ENCODE assay signal across 8 cellular contexts in genomic region chr20:51700809-51701285, GRCh38.
A peak's percentile ranks its signal among the peaks of the same experiment; 100 is the strongest.
DNase-seq lines count a peak whose midpoint lies in the region; ATAC-seq and TF ChIP-seq lines count a peak whose summit lies in the region.

No MANE protein-coding gene starts in this region.

- H3K4me2 ChIP-seq in DOHH2 (ENCODE audit: low read length): no peak overlapping the region

- H3K9me3 ChIP-seq in DOHH2 (ENCODE audit: control insufficient read depth, insufficient read depth, low read length) (no peaks in the 10 kb centered on the region), thoracic aorta (no peaks in the 10 kb centered on the region)

- ATAC-seq in thoracic aorta (ENCODE audit: insufficient number of reproducible peaks, low FRiP score, low read depth) (no peak), HG03521 (IDR thresholded peaks at IDR 0.05; ENCODE audit: unreplicated experiment) (no peak), GM19467 (IDR thresholded peaks at IDR 0.05; ENCODE audit: unreplicated experiment) (no peak)

- DNase-seq in HPDE6-E6E7 (ENCODE audit: extremely low spot score) (peak; percentile 58), SW480 (ENCODE audit: low spot score) (peak; percentile 65), hepatic stellate cell (ENCODE audit: low spot score) (peak; percentile 49), thoracic aorta (ENCODE audit: low spot score) (no peak)
- no peak for DNase-seq in stimulated activated CD8-positive, alpha-beta memory T cell treated with anti-CD3 and anti-CD28 coated beads, Interleukin-4, amount 100 ng/mL, for 48 hours

- H3K9me2 ChIP-seq in DOHH2 (replicated peaks; ENCODE audit: control insufficient read depth, low read length): no peaks in the 10 kb centered on the region

- H3K4me1 ChIP-seq in DOHH2 (ENCODE audit: control insufficient read depth, low read length): no peaks in the 10 kb centered on the region
- peaks cover 10 to 28% of the 10 kb centered on the region in 2 donors for H3K4me1 ChIP-seq in thoracic aorta (ENCODE audit: control insufficient read depth in 1 of 2, low read depth in 2 of 2)

- no peaks in the 10 kb centered on the region for H3K79me2 ChIP-seq in DOHH2 (ENCODE audit: control insufficient read depth, low read length)

- H3K27ac ChIP-seq in DOHH2 (ENCODE audit: low read depth, low read length) (no peak overlapping the region), thoracic aorta (no peak overlapping the region)

- H4K20me1 ChIP-seq in DOHH2 (ENCODE audit: control insufficient read depth, insufficient read depth, low read depth, low read length): no peaks in the 10 kb centered on the region

- H3K36me3 ChIP-seq in DOHH2 (ENCODE audit: control insufficient read depth, low read length) (no peaks in the 10 kb centered on the region), thoracic aorta (no peaks in the 10 kb centered on the region)

- TF ChIP-seq CTCF in DOHH2 (IDR thresholded peaks at IDR 0.05; ENCODE audit: low read depth, low read length, poor library complexity, severe bottlenecking): peak; percentile 67
- peak; percentile 78 for TF ChIP-seq CTCF in thoracic aorta (IDR thresholded peaks at IDR 0.05)

- H3K4me3 ChIP-seq in DOHH2 (ENCODE audit: low read length) (no peak overlapping the region), thoracic aorta (no peak overlapping the region)

- H3K27me3 ChIP-seq in DOHH2 (ENCODE audit: control insufficient read depth, low read length): peaks cover 26% of the 10 kb centered on the region
- H3K27me3 ChIP-seq in thoracic aorta (replicated peaks; ENCODE audit: insufficient read depth): no peaks in the 10 kb centered on the region

- no peaks in the 10 kb centered on the region for H3F3A ChIP-seq in DOHH2 (ENCODE audit: control insufficient read depth, insufficient read depth)

Comparison
In these comparisons a context has a peak if more than half of its experiments do, and no peak if none do; other contexts are left out.
1. DNase-seq: peak in HPDE6-E6E7 (single experiment), SW480 (single experiment) and hepatic stellate cell (single experiment); none in thoracic aorta (single experiment) and stimulated activated CD8-positive, alpha-beta memory T cell treated with anti-CD3 and anti-CD28 coated beads, Interleukin-4, amount 100 ng/mL, for 48 hours (single experiment).